ENCODE assay signal across 1 cellular context in the genomic region with DNA sequence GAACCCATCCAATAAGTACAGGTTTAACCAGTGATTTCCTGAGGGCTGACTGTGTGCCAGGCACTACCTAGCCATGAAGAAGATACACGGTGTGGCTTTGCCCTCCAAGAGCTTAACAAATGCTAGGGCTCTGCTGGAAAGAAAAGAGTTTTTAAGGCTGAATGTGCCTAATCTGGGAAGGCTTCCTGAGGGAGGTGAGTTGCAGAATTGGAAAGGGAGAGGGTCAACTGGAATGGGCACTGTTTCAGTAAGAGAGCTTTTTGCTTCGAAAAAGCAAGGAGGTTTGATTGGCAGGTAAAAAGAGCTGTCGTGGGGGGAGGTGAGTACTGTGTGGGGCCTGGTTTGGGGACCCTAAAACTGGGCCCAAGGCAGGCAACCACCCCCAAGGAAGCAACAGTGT.
TF ChIP-seq lines count a peak whose summit lies in the region.

No MANE protein-coding gene starts in this region.

TF ChIP-seq in HepG2, 621 proteins besides CTCF, POLR2A, EP300 and RAD21:
- TF ChIP-seq, protein P1, sequence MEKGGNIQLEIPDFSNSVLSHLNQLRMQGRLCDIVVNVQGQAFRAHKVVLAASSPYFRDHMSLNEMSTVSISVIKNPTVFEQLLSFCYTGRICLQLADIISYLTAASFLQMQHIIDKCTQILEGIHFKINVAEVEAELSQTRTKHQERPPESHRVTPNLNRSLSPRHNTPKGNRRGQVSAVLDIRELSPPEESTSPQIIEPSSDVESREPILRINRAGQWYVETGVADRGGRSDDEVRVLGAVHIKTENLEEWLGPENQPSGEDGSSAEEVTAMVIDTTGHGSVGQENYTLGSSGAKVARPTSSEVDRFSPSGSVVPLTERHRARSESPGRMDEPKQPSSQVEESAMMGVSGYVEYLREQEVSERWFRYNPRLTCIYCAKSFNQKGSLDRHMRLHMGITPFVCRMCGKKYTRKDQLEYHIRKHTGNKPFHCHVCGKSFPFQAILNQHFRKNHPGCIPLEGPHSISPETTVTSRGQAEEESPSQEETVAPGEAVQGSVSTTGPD (CRISPR knock-in tag; IDR thresholded peaks at IDR 0.05) = no peak
- TF ChIP-seq PPARG (CRISPR knock-in tag; conservative IDR thresholded peaks at IDR 0.05) = no peak
- TF ChIP-seq NR2F1 (CRISPR knock-in tag; IDR thresholded peaks at IDR 0.05) = no peak
- no peak for TF ChIP-seq ZNF230 (CRISPR knock-in tag; IDR thresholded peaks at IDR 0.05)
- TF ChIP-seq ZNF326 (CRISPR knock-in tag; IDR thresholded peaks at IDR 0.05; ENCODE audit: borderline replicate concordance) = no peak
- TF ChIP-seq, protein P2, sequence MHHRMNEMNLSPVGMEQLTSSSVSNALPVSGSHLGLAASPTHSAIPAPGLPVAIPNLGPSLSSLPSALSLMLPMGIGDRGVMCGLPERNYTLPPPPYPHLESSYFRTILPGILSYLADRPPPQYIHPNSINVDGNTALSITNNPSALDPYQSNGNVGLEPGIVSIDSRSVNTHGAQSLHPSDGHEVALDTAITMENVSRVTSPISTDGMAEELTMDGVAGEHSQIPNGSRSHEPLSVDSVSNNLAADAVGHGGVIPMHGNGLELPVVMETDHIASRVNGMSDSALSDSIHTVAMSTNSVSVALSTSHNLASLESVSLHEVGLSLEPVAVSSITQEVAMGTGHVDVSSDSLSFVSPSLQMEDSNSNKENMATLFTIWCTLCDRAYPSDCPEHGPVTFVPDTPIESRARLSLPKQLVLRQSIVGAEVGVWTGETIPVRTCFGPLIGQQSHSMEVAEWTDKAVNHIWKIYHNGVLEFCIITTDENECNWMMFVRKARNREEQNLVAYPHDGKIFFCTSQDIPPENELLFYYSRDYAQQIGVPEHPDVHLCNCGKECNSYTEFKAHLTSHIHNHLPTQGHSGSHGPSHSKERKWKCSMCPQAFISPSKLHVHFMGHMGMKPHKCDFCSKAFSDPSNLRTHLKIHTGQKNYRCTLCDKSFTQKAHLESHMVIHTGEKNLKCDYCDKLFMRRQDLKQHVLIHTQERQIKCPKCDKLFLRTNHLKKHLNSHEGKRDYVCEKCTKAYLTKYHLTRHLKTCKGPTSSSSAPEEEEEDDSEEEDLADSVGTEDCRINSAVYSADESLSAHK (CRISPR knock-in tag; IDR thresholded peaks at IDR 0.05; ENCODE audit: borderline replicate concordance) = no peak
- TF ChIP-seq GTF2F1 (IDR thresholded peaks at IDR 0.05; ENCODE audit: low read length) = no peak
- no peak for TF ChIP-seq NKX3-1 (CRISPR knock-in tag; IDR thresholded peaks at IDR 0.05)
- no peak for TF ChIP-seq MEIS2 (CRISPR knock-in tag; IDR thresholded peaks at IDR 0.05)
- TF ChIP-seq ZFX (CRISPR knock-in tag; IDR thresholded peaks at IDR 0.05; ENCODE audit: low read depth) = no peak
